Comparison of ENCODE assay signal across 14 cellular contexts in the genomic region with DNA sequence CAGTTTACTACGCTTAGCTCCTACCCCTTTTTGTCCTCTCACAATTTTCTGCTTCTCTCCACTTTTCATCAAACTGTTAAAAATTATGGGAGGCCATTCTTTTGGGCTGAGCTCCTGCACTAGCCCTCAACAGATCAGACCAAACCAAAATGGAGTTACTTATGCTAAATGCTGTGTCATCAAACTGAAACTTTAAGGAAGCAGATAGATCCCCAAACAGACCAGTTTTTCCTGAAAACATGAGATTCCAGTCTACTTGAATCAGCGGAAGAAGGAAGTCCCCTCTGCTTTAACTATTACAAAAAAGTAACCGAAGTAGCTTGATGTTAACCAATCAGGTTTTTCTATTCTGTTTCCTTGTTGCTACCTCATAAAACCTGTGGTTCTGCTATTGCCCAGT. TPM values are rescaled to one million over a fixed set of nuclear protein-coding genes. Genes with fewer than 3 reads are reported as not detected.
DNase-seq lines count a peak whose midpoint lies in the region; ATAC-seq and TF ChIP-seq lines count a peak whose summit lies in the region.
"Had no signal": no experiment of that assay in that cellular context is flagged by ENCODE, and none has a peak within 500 bp of the region (broad histone marks: within the 10 kb centered on the region; RNA-seq: fewer than 3 reads in every experiment).

No MANE protein-coding gene starts in this region.

- no peak overlapping the region for H3K4me3 Mint-ChIP-seq in stimulated activated naive B cell treated with anti-CD40 and anti-IgM and Interleukin-4, amounts not matched to agents 10 μg/mL and 1 μg/mL and 100 μg/mL, for 72 hours
- H3K4me3 Mint-ChIP-seq: CD4-positive, alpha-beta memory T cell had no signal

- H3K4me3 ChIP-seq in PC-3 (ENCODE audit: low read length) (no peak overlapping the region), upper lobe of left lung (no peak overlapping the region)
- H3K4me3 ChIP-seq: GM23248 had no signal

- H3K9me2 ChIP-seq in PC-3 (replicated peaks; ENCODE audit: low read length): no peaks in the 10 kb centered on the region

- no peaks in the 10 kb centered on the region for H3K36me3 Mint-ChIP-seq in stimulated activated naive B cell treated with anti-CD40 and anti-IgM and Interleukin-4, amounts not matched to agents 10 μg/mL and 1 μg/mL and 100 μg/mL, for 72 hours
- H3K36me3 Mint-ChIP-seq: CD4-positive, alpha-beta memory T cell had no signal

- H3K27me3 Mint-ChIP-seq in stimulated activated naive B cell treated with anti-CD40 and anti-IgM and Interleukin-4, amounts not matched to agents 10 μg/mL and 1 μg/mL and 100 μg/mL, for 72 hours: peaks cover 0 to 4% of the 10 kb centered on the region in 2 donors

- no peaks in the 10 kb centered on the region for H3K79me2 ChIP-seq in PC-3 (ENCODE audit: low read length)

- no peak overlapping the region; the same call in 1 of the 2 replicates for H3K9ac ChIP-seq in PC-3 (ENCODE audit: low read length)
- H3K9ac ChIP-seq: GM23248 had no signal

- H3K27ac Mint-ChIP-seq in stimulated activated naive B cell treated with anti-CD40 and anti-IgM and Interleukin-4, amounts not matched to agents 10 μg/mL and 1 μg/mL and 100 μg/mL, for 72 hours: no peak overlapping the region
- H3K27ac Mint-ChIP-seq: CD4-positive, alpha-beta memory T cell had no signal

- intact Hi-C loops in PC-3 (cut with micrococcal nuclease): no loop called here

- no peaks in the 10 kb centered on the region for H3K4me1 Mint-ChIP-seq in stimulated activated naive B cell treated with anti-CD40 and anti-IgM and Interleukin-4, amounts not matched to agents 10 μg/mL and 1 μg/mL and 100 μg/mL, for 72 hours

- ATAC-seq in PC-3 (no peak; the same call in 1 of the 2 replicates), upper lobe of left lung (ENCODE audit: low FRiP score in 2 of 2) (peak; percentile 8 to 66)
- ATAC-seq in stimulated activated naive B cell treated with anti-CD40 and anti-IgM and Interleukin-4, amounts not matched to agents 10 μg/mL and 1 μg/mL and 100 μg/mL, for 72 hours (replicated peaks): no peak
- ATAC-seq: HCT116 had no signal

- no peaks in the 10 kb centered on the region for H3K9me3 Mint-ChIP-seq in stimulated activated naive B cell treated with anti-CD40 and anti-IgM and Interleukin-4, amounts not matched to agents 10 μg/mL and 1 μg/mL and 100 μg/mL, for 72 hours

- H3K4me2 ChIP-seq in PC-3 (ENCODE audit: low read length): no peak overlapping the region

- H3F3A ChIP-seq in PC-3 (ENCODE audit: low read length, unreplicated experiment): no peaks in the 10 kb centered on the region

- no peaks in the 10 kb centered on the region for H3K27me3 ChIP-seq in PC-3 (ENCODE audit: low read length)
- no peaks in the 10 kb centered on the region for H3K27me3 ChIP-seq in upper lobe of left lung
- H3K27me3 ChIP-seq: BE2C had no signal

- CTCF ChIA-PET in PC-3 (lab: Charles Lee): no interaction called here

- H2AFZ ChIP-seq in PC-3 (ENCODE audit: low read length): no peak overlapping the region
- H2AFZ ChIP-seq: GM23248 had no signal

- H3K36me3 ChIP-seq in PC-3 (ENCODE audit: low read depth, low read length) (no peaks in the 10 kb centered on the region), upper lobe of left lung (no peaks in the 10 kb centered on the region)
- H3K36me3 ChIP-seq: BE2C had no signal

- H4K20me1 ChIP-seq in PC-3 (ENCODE audit: low read length): no peaks in the 10 kb centered on the region

- POLR2A ChIA-PET in PC-3 (lab: Charles Lee; ENCODE audit: unreplicated experiment): interaction anchor here (0.6 kb wide), 1 partner anchor 28 kb away, joined by 3 read pairs; no protein-coding TSS in a partner anchor

- 70 to 75% methylated on average over 3 of the region's 3 CpGs for WGBS in upper lobe of left lung, 2 donors

- TF ChIP-seq CTCF in PC-3 (conservative IDR thresholded peaks at IDR 0.05; ENCODE audit: low read depth, low read length) (no peak), upper lobe of left lung (IDR thresholded peaks at IDR 0.05) (no peak)

- no peak for TF ChIP-seq POLR2A in upper lobe of left lung (IDR thresholded peaks at IDR 0.05)

- no peak for TF ChIP-seq EP300 in upper lobe of left lung (IDR thresholded peaks at IDR 0.05)

- H3K4me1 ChIP-seq in PC-3 (ENCODE audit: insufficient read depth, low read length) (0 out of 2 replicates have a peak, but pooled peaks cover 3% of the 10 kb centered on the region), upper lobe of left lung (no peaks in the 10 kb centered on the region)
- H3K4me1 ChIP-seq: BE2C had no signal

- DNase-seq in ELR (ENCODE audit: low read depth) (peak; percentile 15), PC-3 (peak; percentile 55), kidney tubule cell (ENCODE audit: low spot score) (peak; percentile 32), upper lobe of left lung (no peak), iPS-NIHi11 (ENCODE audit: low spot score) (no peak)
- no peak for DNase-seq in activated naive CD4-positive, alpha-beta T cell treated with anti-CD3 and anti-CD28 coated beads, Interleukin-2, amount 50 U/mL, for 16 hours
- no peak for DNase-seq in stimulated activated naive B cell treated with anti-CD40 and anti-IgM and Interleukin-4, amounts not matched to agents 10 μg/mL and 1 μg/mL and 100 μg/mL, for 72 hours
- DNase-seq: BE2C; CD4-positive, alpha-beta memory T cell; DND-41; GF-D8; GM23248 had no signal

- BruUV-seq in PC-3 (replicated peaks; lab: Mats Ljungman, UMichigan): no TSS peak

- H3K27ac ChIP-seq in PC-3 (ENCODE audit: low read length) (peak overlapping the region; percentile 7), upper lobe of left lung (no peak overlapping the region)
- H3K27ac ChIP-seq: C4-2B, GM23248 had no signal

- H3K9me3 ChIP-seq in PC-3 (ENCODE audit: low read length) (no peaks in the 10 kb centered on the region), upper lobe of left lung (peaks cover 0 to 3% (median 0%) of the 10 kb centered on the region in 4 donors)
- H3K9me3 ChIP-seq: BE2C had no signal

RNA-seq across cellular contexts. Expression of gene FANK1, which starts 20.6 kb away (rescaled TPM):
- 0.95 and 2.4 TPM in 2 replicates for total RNA-seq in PC-3 (2014; rRNA removed)
- 10 to 100 TPM in 3 of 6 donors, 1 to 10 TPM in 3; 2.1 to 42.9 (median 16.6) TPM for total RNA-seq in upper lobe of left lung

RNA-seq across cellular contexts. Expression of gene DHX32, which starts 35.9 kb away (rescaled TPM):
- 31.0 and 38.7 TPM in 2 replicates for total RNA-seq in PC-3 (2014; rRNA removed)
- 10 to 100 TPM in 5 of 6 donors, 1 to 10 TPM in 1; 9.4 to 37.2 (median 28.0) TPM for total RNA-seq in upper lobe of left lung

Comparison
In these comparisons a context has a peak if more than half of its experiments do, and no peak if none do; other contexts are left out.
1. DNase-seq: peak in ELR (single experiment), PC-3 (single experiment) and kidney tubule cell (single experiment); none in upper lobe of left lung (0 of 2), activated naive CD4-positive, alpha-beta T cell treated with anti-CD3 and anti-CD28 coated beads, Interleukin-2, amount 50 U/mL, for 16 hours (single experiment), stimulated activated naive B cell treated with anti-CD40 and anti-IgM and Interleukin-4, amounts not matched to agents 10 μg/mL and 1 μg/mL and 100 μg/mL, for 72 hours (single experiment) and iPS-NIHi11 (single experiment).
2. ATAC-seq: peak in upper lobe of left lung (2 of 2); none in PC-3 (single experiment) and stimulated activated naive B cell treated with anti-CD40 and anti-IgM and Interleukin-4, amounts not matched to agents 10 μg/mL and 1 μg/mL and 100 μg/mL, for 72 hours (0 of 2).